20 cellular contexts compared by ENCODE assay signal in the genomic region with DNA sequence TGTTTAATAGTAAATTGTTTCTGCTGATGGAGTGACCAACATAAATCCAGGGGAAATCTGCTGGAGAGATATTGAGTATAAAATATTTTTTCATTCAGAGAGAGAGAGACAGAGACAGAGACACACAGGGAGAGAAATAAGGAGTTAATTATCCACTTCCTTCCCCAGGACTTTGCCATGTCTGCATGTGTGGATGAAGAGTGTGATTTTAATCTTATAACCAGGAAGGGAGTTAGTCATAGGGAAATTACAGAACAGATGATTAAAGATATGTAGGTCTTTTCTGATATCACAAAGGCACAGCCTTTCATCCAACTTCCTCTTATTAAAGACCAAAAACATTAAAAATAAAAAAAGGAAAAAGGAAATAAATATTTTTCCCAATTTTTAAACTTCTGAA.
A peak's percentile ranks its signal among the peaks of the same experiment; 100 is the strongest.
DNase-seq lines count a peak whose midpoint lies in the region; ATAC-seq, FAIRE-seq and TF ChIP-seq lines count a peak whose summit lies in the region.
"Had no signal": no experiment of that assay in that cellular context is flagged by ENCODE, and none has a peak within 500 bp of the region (broad histone marks: within the 10 kb centered on the region; RNA-seq: fewer than 3 reads in every experiment).

No MANE protein-coding gene starts in this region.

- FAIRE-seq in bronchial epithelial cell (lab: Jason Lieb, UNC) (no peak), RCC 7860 (lab: Jason Lieb, UNC) (no peak)
- FAIRE-seq: HepG2 had no signal

- intact Hi-C loops in sciatic nerve (cut with DNase I) = no loop called here

- TF ChIP-seq CTCF in bronchial epithelial cell (IDR thresholded peaks at IDR 0.05; ENCODE audit: insufficient read depth, low read length, severe bottlenecking) = no peak

- H3K36me3 ChIP-seq in bronchial epithelial cell (ENCODE audit: control insufficient read depth, insufficient read depth, low read length) = no peaks in the 10 kb centered on the region
- H3K36me3 ChIP-seq: colonic mucosa, tibial nerve had no signal

- ATAC-seq in sciatic nerve (no peak), HG02571 (IDR thresholded peaks at IDR 0.05; ENCODE audit: unreplicated experiment) (no peak)
- ATAC-seq: HepG2 had no signal

- no peak overlapping the region for H3K4me3 ChIP-seq in bronchial epithelial cell (ENCODE audit: low read depth, low read length)
- H3K4me3 ChIP-seq: colonic mucosa, skin epidermis, tibial nerve had no signal

- DNase-seq in CMK (ENCODE audit: low read depth) = peak; percentile 20
- peak; percentile 8 to 13 for DNase-seq in Kasumi-1 (lab: John Stamatoyannopoulos, UW)
- DNase-seq in bronchial epithelial cell (ENCODE audit: low read depth) = peak; percentile 45
- peak; percentile 28 for DNase-seq in iris pigment epithelial cell (ENCODE audit: low read depth)
- no peak for DNase-seq in sciatic nerve (ENCODE audit: low spot score)
- DNase-seq in DMS53 treated with DMSO at 0.1 percent for 48 hours (lab: John Stamatoyannopoulos, UW; ENCODE audit: unreplicated experiment) = no peak
- no peak for DNase-seq in RCC 7860 (ENCODE audit: low spot score)
- DNase-seq: activated CD4-positive, alpha-beta T cell treated with anti-CD3 and anti-CD28 coated beads, Interleukin-2, amount 10 ng/mL, durations not matched to agents 7 days and 5 days; activated naive CD8-positive, alpha-beta T cell treated with anti-CD3 and anti-CD28 coated beads, Interleukin-2, amount 10 ng/mL, durations not matched to agents 7 days and 5 days; CD8-positive, alpha-beta memory T cell; colonic mucosa; DMS79 treated with DMSO at 0.1 percent for 48 hours; NCI-H1417 treated with DMSO at 0.1 percent for 48 hours; NCI-H526; SHP77 treated with DMSO at 0.1 percent for 48 hours; stimulated activated CD4-positive, alpha-beta T cell treated with anti-CD3 and anti-CD28 coated beads, Interleukin-2, amount 100 ng/mL, for 48 hours had no signal

- no peaks in the 10 kb centered on the region for H3K27me3 ChIP-seq in bronchial epithelial cell (ENCODE audit: control insufficient read depth, insufficient read depth, low read length)
- H3K27me3 ChIP-seq: colonic mucosa, tibial nerve had no signal

Comparison
In these comparisons a context has a peak if more than half of its experiments do, and no peak if none do; other contexts are left out.
1. DNase-seq: peak in CMK (single experiment), Kasumi-1 (2 of 2), bronchial epithelial cell (single experiment) and iris pigment epithelial cell (single experiment); none in sciatic nerve (single experiment), DMS53 treated with DMSO at 0.1 percent for 48 hours (single experiment) and RCC 7860 (single experiment).